ENCODE assay signal across 8 cellular contexts in the genomic region with DNA sequence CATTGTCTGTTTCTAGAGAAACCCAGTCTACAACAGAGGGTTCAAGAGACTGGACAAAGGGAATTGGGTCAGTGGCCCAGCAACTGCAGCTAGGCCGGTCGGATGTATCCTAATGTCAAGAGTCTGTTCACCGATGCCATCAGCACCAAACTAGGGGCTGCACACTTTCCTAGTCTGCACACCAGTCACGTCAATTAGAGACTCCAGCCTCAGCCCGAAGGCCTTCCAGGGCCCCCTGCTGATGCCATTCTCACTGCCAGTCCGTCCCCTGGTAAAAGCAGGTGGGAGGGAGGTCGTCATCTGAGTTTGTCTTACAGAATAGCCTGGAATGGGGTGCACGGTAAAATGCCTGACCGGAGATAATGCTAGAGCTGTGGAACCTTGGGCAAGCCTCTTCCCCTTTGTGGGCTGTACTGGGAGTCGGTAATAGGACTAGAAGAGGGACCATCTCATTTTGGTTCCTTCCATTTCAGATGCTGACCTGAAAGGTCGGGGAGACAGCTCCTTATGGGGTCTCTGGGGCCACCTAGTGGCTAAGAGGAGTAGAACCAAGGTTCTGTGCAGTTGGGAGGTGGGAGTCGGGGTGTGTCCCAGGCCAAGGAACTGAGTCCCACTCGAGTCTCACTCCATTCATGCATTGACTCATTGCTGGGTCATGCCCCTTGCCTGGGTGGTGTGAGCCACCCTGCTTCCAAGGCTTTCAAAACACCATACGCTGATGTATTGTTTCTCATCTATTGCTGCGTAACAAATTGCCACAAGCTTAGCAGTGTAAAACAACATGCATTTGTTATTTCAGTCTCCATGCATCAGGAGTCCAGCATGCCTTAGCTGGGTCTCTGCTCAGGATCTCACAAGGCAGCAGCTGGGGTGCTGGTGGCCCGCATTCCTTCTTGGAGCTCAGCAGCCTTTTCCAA. TPM values are rescaled to one million over a fixed set of nuclear protein-coding genes. Genes with fewer than 3 reads are reported as not detected.
A peak's percentile ranks its signal among the peaks of the same experiment; 100 is the strongest.
DNase-seq lines count a peak whose midpoint lies in the region; ATAC-seq lines count a peak whose summit lies in the region.

No MANE protein-coding gene starts in this region.

- H3K4me3 ChIP-seq in effector memory CD4-positive, alpha-beta T cell (ENCODE audit: insufficient read depth, low read depth, low read length, poor library complexity, severe bottlenecking): no peak overlapping the region
- H3K4me3 ChIP-seq in mesendoderm (ENCODE audit: low read length): no peak overlapping the region

- H3K79me2 ChIP-seq in mesendoderm (ENCODE audit: control insufficient read depth, insufficient read depth, low read length): peaks cover 15% of the 10 kb centered on the region

- H3K36me3 ChIP-seq in effector memory CD4-positive, alpha-beta T cell (ENCODE audit: control insufficient read depth, insufficient read depth, low read length): no peaks in the 10 kb centered on the region
- H3K36me3 ChIP-seq in mesendoderm (ENCODE audit: control insufficient read depth, insufficient read depth, low read length): peaks cover 3% of the 10 kb centered on the region

- no peak overlapping the region for H4K8ac ChIP-seq in mesendoderm (ENCODE audit: low read depth, low read length)

- H3K4me2 ChIP-seq in mesendoderm (ENCODE audit: low read length): no peak overlapping the region

- no peak overlapping the region for H3K18ac ChIP-seq in mesendoderm (ENCODE audit: low read length)

- H2BK15ac ChIP-seq in mesendoderm (replicated peaks; ENCODE audit: low read depth): no peak overlapping the region

- H3K27ac ChIP-seq in effector memory CD4-positive, alpha-beta T cell (ENCODE audit: insufficient read depth, low read length, poor library complexity, severe bottlenecking): no peak overlapping the region
- H3K27ac ChIP-seq in mesendoderm (ENCODE audit: low read depth, low read length): no peak overlapping the region

- DNase-seq in DMS53 (lab: John Stamatoyannopoulos, UW): peak; percentile 81
- DNase-seq in NCI-H748 (lab: John Stamatoyannopoulos, UW; ENCODE audit: unreplicated experiment): peak; percentile 78
- peak; percentile 54 for DNase-seq in activated CD4-positive, alpha-beta T cell treated with anti-CD3 and anti-CD28 coated beads, Interleukin-2, amount 50 U/mL, for 1 hour
- DNase-seq in effector memory CD4-positive, alpha-beta T cell: peak; percentile 36 to 44 (median 41)
- peak; percentile 90 for DNase-seq in mesendoderm
- peak; percentile 83 for DNase-seq in superior temporal gyrus (ENCODE audit: extremely low spot score)
- DNase-seq in cortex of kidney (lab: John Stamatoyannopoulos, UW): no peak

- no peaks in the 10 kb centered on the region for H3K27me3 ChIP-seq in effector memory CD4-positive, alpha-beta T cell (replicated peaks; ENCODE audit: control insufficient read depth, insufficient read depth, low read length, poor library complexity, severe bottlenecking)
- H3K27me3 ChIP-seq in mesendoderm (ENCODE audit: insufficient read depth, low read length, poor library complexity): no peaks in the 10 kb centered on the region

- no peak overlapping the region for H2BK120ac ChIP-seq in mesendoderm (ENCODE audit: low read depth, low read length)

- H3K4me1 ChIP-seq in effector memory CD4-positive, alpha-beta T cell (ENCODE audit: control insufficient read depth, insufficient read depth, low read length, poor library complexity, severe bottlenecking): peaks cover 15% of the 10 kb centered on the region
- H3K4me1 ChIP-seq in mesendoderm (ENCODE audit: control insufficient read depth, low read depth, low read length): no peaks in the 10 kb centered on the region

- peak; percentile 43 for ATAC-seq in HG03175 (IDR thresholded peaks at IDR 0.05; ENCODE audit: unreplicated experiment)

- H3K79me1 ChIP-seq in mesendoderm (ENCODE audit: low read length): peaks cover 12% of the 10 kb centered on the region

- H4K5ac ChIP-seq in mesendoderm (ENCODE audit: low read length): no peak overlapping the region

- H2AK5ac ChIP-seq in mesendoderm (ENCODE audit: low read length): no peak overlapping the region

- H3K56ac ChIP-seq in mesendoderm (ENCODE audit: low read length): no peak overlapping the region

- H3K9me3 ChIP-seq in effector memory CD4-positive, alpha-beta T cell (ENCODE audit: control insufficient read depth, low read length): no peaks in the 10 kb centered on the region

- no peak overlapping the region for H3K23ac ChIP-seq in mesendoderm (ENCODE audit: low read length)

- WGBS in mesendoderm (ENCODE audit: extremely low coverage, insufficient coverage, low lambda C conversion rate): no CpG with 5 or more reads among the region's 16 CpGs

- H3K4ac ChIP-seq in mesendoderm (ENCODE audit: low read depth, low read length): no peak overlapping the region

- no peak overlapping the region for H3K9ac ChIP-seq in mesendoderm (ENCODE audit: low read length)

- H2BK5ac ChIP-seq in mesendoderm (ENCODE audit: low read length): no peak overlapping the region

RNA-seq across cellular contexts. Expression of a gene that starts 5.1 kb away (rescaled TPM):
- polyA plus RNA-seq in mesendoderm (2013, experiment 1 of 2): 15.5 TPM
- polyA plus RNA-seq in mesendoderm (2013, experiment 2 of 2): 15.5 TPM

RNA-seq across cellular contexts. Expression of a gene that starts 16.4 kb away (rescaled TPM):
- polyA plus RNA-seq in mesendoderm (2013, experiment 1 of 2): 10.5 TPM
- 10.6 TPM for polyA plus RNA-seq in mesendoderm (2013, experiment 2 of 2)

RNA-seq across cellular contexts. Expression of a gene that starts 33.1 kb away (rescaled TPM):
- polyA plus RNA-seq in mesendoderm (2013, experiment 1 of 2): 26.5 TPM
- 26.9 TPM for polyA plus RNA-seq in mesendoderm (2013, experiment 2 of 2)

RNA-seq across cellular contexts. Expression of a gene that starts 39.9 kb away (rescaled TPM):
- 8.2 TPM for polyA plus RNA-seq in mesendoderm (2013, experiment 1 of 2)
- polyA plus RNA-seq in mesendoderm (2013, experiment 2 of 2): 8.2 TPM

RNA-seq across cellular contexts. Expression of a gene that starts 50.1 kb away (rescaled TPM):
- 9.3 TPM for polyA plus RNA-seq in mesendoderm (2013, experiment 1 of 2)
- 10.0 TPM for polyA plus RNA-seq in mesendoderm (2013, experiment 2 of 2)
